Comparison of ENCODE assay signal across 8 cellular contexts in genomic region chrX:47193475-47194241, GRCh38. TPM values are rescaled to one million over a fixed set of nuclear protein-coding genes. Genes with fewer than 3 reads are reported as not detected.
DNase-seq lines count a peak whose midpoint lies in the region; TF ChIP-seq lines count a peak whose summit lies in the region.

Gene UBA1, plus strand, starts transcription at chrX:47193829. Its CDS starts 4,974 bp downstream, at chrX:47198803.

- H3K9me3 Mint-ChIP-seq in activated naive CD4-positive, alpha-beta T cell treated with anti-CD3 and anti-CD28 coated beads for 36 hours: no peaks in the 10 kb centered on the region

- peak within 1 kb of the TSS; percentile 67 for H3K4me3 ChIP-seq in HFF-Myc (replicated peaks; ENCODE audit: low read depth, low read length)

- CTCF ChIA-PET in activated naive CD4-positive, alpha-beta T cell treated with anti-CD3 and anti-CD28 coated beads for 36 hours (lab: Charles Lee): no interaction called here

- intact Hi-C loops in activated naive CD4-positive, alpha-beta T cell treated with anti-CD3 and anti-CD28 coated beads for 36 hours (cut with micrococcal nuclease): loop anchor here (1.0 to 5.0 kb wide), 11 partner anchors 24 to 834 kb away; partner anchors contain the start of genes ELK1, RBM10, USP11 and ZNF41

- H3K4me1 Mint-ChIP-seq in activated naive CD4-positive, alpha-beta T cell treated with anti-CD3 and anti-CD28 coated beads for 36 hours (ENCODE audit: low read depth): peaks cover 58% of the 10 kb centered on the region

- H3K27me3 Mint-ChIP-seq in activated naive CD4-positive, alpha-beta T cell treated with anti-CD3 and anti-CD28 coated beads for 36 hours (ENCODE audit: low read depth): no peaks in the 10 kb centered on the region

- peak; percentile 61 for TF ChIP-seq CTCF in HFF-Myc (IDR thresholded peaks at IDR 0.05; ENCODE audit: low read depth, low read length, missing control alignments)

- H3K36me3 Mint-ChIP-seq in activated naive CD4-positive, alpha-beta T cell treated with anti-CD3 and anti-CD28 coated beads for 36 hours (ENCODE audit: low read depth): peaks cover 22% of the 10 kb centered on the region

- peak; percentile 80 for DNase-seq in GM04503 (ENCODE audit: low read depth)
- DNase-seq in HFF-Myc (ENCODE audit: extremely low read depth, low read depth): peak; percentile 85
- DNase-seq in NAMALWA (ENCODE audit: low spot score): peak; percentile 96
- peak; percentile 93 for DNase-seq in SK-N-DZ (ENCODE audit: low spot score)
- DNase-seq in activated naive CD4-positive, alpha-beta T cell treated with anti-CD3 and anti-CD28 coated beads for 36 hours: peak; percentile 96
- peak; percentile 91 for DNase-seq in foreskin melanocyte
- peak; percentile 68 for DNase-seq in non-pigmented ciliary epithelial cell (ENCODE audit: low read depth)
- peak; percentile 95 for DNase-seq in superior temporal gyrus (ENCODE audit: extremely low spot score)

- H3K4me3 Mint-ChIP-seq in activated naive CD4-positive, alpha-beta T cell treated with anti-CD3 and anti-CD28 coated beads for 36 hours: peak within 1 kb of the TSS; percentile 94

- peak within 1 kb of the TSS; percentile 94 for H3K27ac Mint-ChIP-seq in activated naive CD4-positive, alpha-beta T cell treated with anti-CD3 and anti-CD28 coated beads for 36 hours

RNA-seq across cellular contexts. Expression of gene UBA1, which starts in this region (rescaled TPM):
- polyA plus RNA-seq in SK-N-DZ (2014; cell fraction: cytosol; rRNA removed): 199 and 202 TPM in 2 replicates
- polyA plus RNA-seq in SK-N-DZ (2014; cell fraction: nucleus; rRNA removed): 118 and 153 TPM in 2 replicates
- total RNA-seq in activated naive CD4-positive, alpha-beta T cell treated with anti-CD3 and anti-CD28 coated beads for 36 hours: 100 to 1,000 TPM; 246 to 251 TPM

Comparison
In these comparisons a context has a peak if more than half of its experiments do, and no peak if none do; other contexts are left out.
1. Peak in every context shown above with its lines: DNase-seq and H3K4me3 ChIP-seq.